ENCODE assay signal across 14 cellular contexts in genomic region chr3:69764861-69765260, GRCh38. TPM values are rescaled to one million over a fixed set of nuclear protein-coding genes. Genes with fewer than 3 reads are reported as not detected.
A peak's percentile ranks its signal among the peaks of the same experiment; 100 is the strongest.
DNase-seq lines count a peak whose midpoint lies in the region; ATAC-seq and TF ChIP-seq lines count a peak whose summit lies in the region.
"Had no signal": no experiment of that assay in that cellular context is flagged by ENCODE, and none has a peak within 500 bp of the region (broad histone marks: within the 10 kb centered on the region; RNA-seq: fewer than 3 reads in every experiment).

No MANE protein-coding gene starts in this region.

- peak; percentile 27 for DNase-seq in BE2C
- no peak for DNase-seq in Peyer's patch
- peak; percentile 24 for DNase-seq in pons (ENCODE audit: low spot score)
- no peak for DNase-seq in OCI-M2 (lab: John Stamatoyannopoulos, UW; ENCODE audit: unreplicated experiment)
- no peak for DNase-seq in brain microvascular endothelial cell
- DNase-seq: activated CD4-positive, alpha-beta T cell treated with anti-CD3 and anti-CD28 coated beads, Interleukin-2, amount 50 U/mL, for 1 hour; activated naive CD4-positive, alpha-beta T cell treated with Interleukin-2 at 50 U/mL for 16 hours; GOT3; immature natural killer cell; NCI-H510A; occipital lobe had no signal

- H3K27me3 ChIP-seq in BE2C (no peaks in the 10 kb centered on the region), Peyer's patch (no peaks in the 10 kb centered on the region), gastroesophageal sphincter (no peaks in the 10 kb centered on the region), brain microvascular endothelial cell (replicated peaks) (no peaks in the 10 kb centered on the region)

- peak overlapping the region; percentile 10 to 57 (median 15) for H3K27ac ChIP-seq in Peyer's patch
- H3K27ac ChIP-seq in gastroesophageal sphincter, result peak overlapping the region; percentile 74 to 94 (median 78)
- no peak overlapping the region for H3K27ac ChIP-seq in brain microvascular endothelial cell

- no peak for TF ChIP-seq CTCF in BE2C (IDR thresholded peaks at IDR 0.05; ENCODE audit: low read depth, low read length)
- TF ChIP-seq CTCF in Peyer's patch (IDR thresholded peaks at IDR 0.05), result no peak
- no peak for TF ChIP-seq CTCF in gastroesophageal sphincter (IDR thresholded peaks at IDR 0.05)
- TF ChIP-seq CTCF in brain microvascular endothelial cell (IDR thresholded peaks at IDR 0.05; ENCODE audit: low read depth, low read length, missing control alignments), result no peak

- H3K4me1 ChIP-seq in BE2C, result peaks cover 20% of the 10 kb centered on the region
- peaks cover 0 to 19% (median 0%) of the 10 kb centered on the region in 4 donors for H3K4me1 ChIP-seq in Peyer's patch
- H3K4me1 ChIP-seq in gastroesophageal sphincter, result peaks cover 23 to 99% (median 32%) of the 10 kb centered on the region in 3 donors

- no peaks in the 10 kb centered on the region for H3K9me3 ChIP-seq in BE2C
- no peaks in the 10 kb centered on the region for H3K9me3 ChIP-seq in Peyer's patch
- H3K9me3 ChIP-seq in gastroesophageal sphincter, result no peaks in the 10 kb centered on the region

- in situ Hi-C loops in brain microvascular endothelial cell (cut with HindIII; ENCODE audit: low pct_ligation_motif_present, low sequenced_read_pairs), result no loop called here

- H3K36me3 ChIP-seq in BE2C (no peaks in the 10 kb centered on the region), Peyer's patch (no peaks in the 10 kb centered on the region), gastroesophageal sphincter (no peaks in the 10 kb centered on the region), brain microvascular endothelial cell (replicated peaks) (no peaks in the 10 kb centered on the region)

- no peak overlapping the region for H3K4me3 ChIP-seq in BE2C (ENCODE audit: low read depth, low read length)
- no peak overlapping the region for H3K4me3 ChIP-seq in Peyer's patch
- H3K4me3 ChIP-seq in gastroesophageal sphincter, result peak overlapping the region; percentile 35 to 43
- no peak overlapping the region for H3K4me3 ChIP-seq in brain microvascular endothelial cell (ENCODE audit: low read depth, low read length)

- WGBS in gastroesophageal sphincter (ENCODE audit: low coverage in 1 of 2), 2 donors, result 38 to 76% methylated on average over 2 to 3 of the region's 3 CpGs

- no peak for TF ChIP-seq EP300 in gastroesophageal sphincter (IDR thresholded peaks at IDR 0.05)

- no peak for ATAC-seq in gastroesophageal sphincter
- no peak for ATAC-seq in HG03039 (IDR thresholded peaks at IDR 0.05; ENCODE audit: unreplicated experiment)
- no peak for ATAC-seq in HG03521 (IDR thresholded peaks at IDR 0.05; ENCODE audit: unreplicated experiment)

- TF ChIP-seq POLR2A in Peyer's patch (IDR thresholded peaks at IDR 0.05) (no peak), gastroesophageal sphincter (IDR thresholded peaks at IDR 0.05) (no peak)

RNA-seq across cellular contexts. Expression of gene MITF, which starts 25.6 kb away (rescaled TPM):
- polyA plus RNA-seq in BE2C (2012; ENCODE audit: insufficient read depth, insufficient read length, low read depth), result 3.2 TPM
- 1 to 10 TPM; 2.1 to 9.1 (median 4.7) TPM for total RNA-seq in Peyer's patch
- 10 to 100 TPM; 44.8 to 86.8 (median 77.9) TPM for total RNA-seq in gastroesophageal sphincter

Comparison
In these comparisons a context has a peak if more than half of its experiments do, and no peak if none do; other contexts are left out.
1. DNase-seq: peak in BE2C (single experiment) and pons (single experiment); none in Peyer's patch (0 of 3), OCI-M2 (single experiment) and brain microvascular endothelial cell (single experiment).
2. H3K4me3 ChIP-seq: peak in gastroesophageal sphincter (2 of 2); none in BE2C (single experiment), Peyer's patch (0 of 4) and brain microvascular endothelial cell (single experiment).
3. RNA of gene MITF, which starts 25.6 kb away (total RNA-seq): 44.8 to 86.8 TPM in gastroesophageal sphincter; 2.1 to 9.1 TPM in Peyer's patch; every median in the first group is over 4 times any median in the second.